ENCODE assay signal across 1 cellular context in the genomic region with DNA sequence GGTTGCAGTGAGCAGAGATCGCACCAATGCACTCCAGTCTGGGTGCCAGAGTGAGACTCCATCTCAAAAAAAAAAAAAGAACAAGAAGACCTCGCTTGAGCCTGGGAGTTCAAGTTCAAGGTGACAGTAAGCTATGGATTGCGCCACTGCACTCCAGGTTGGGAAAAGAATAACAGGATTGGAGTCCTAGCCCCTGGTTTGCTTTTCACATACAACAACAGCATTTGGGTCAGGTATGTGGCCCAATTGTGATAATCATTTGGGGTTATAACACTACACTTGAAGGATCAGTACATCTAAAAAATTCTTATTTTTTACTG.
A peak's percentile ranks its signal among the peaks of the same experiment; 100 is the strongest.
TF ChIP-seq lines count a peak whose summit lies in the region.

No MANE protein-coding gene starts in this region.

TF ChIP-seq in HepG2, 621 proteins besides CTCF, POLR2A, EP300 and RAD21 (continued from another document and continues in another):
- TF ChIP-seq, protein P1, sequence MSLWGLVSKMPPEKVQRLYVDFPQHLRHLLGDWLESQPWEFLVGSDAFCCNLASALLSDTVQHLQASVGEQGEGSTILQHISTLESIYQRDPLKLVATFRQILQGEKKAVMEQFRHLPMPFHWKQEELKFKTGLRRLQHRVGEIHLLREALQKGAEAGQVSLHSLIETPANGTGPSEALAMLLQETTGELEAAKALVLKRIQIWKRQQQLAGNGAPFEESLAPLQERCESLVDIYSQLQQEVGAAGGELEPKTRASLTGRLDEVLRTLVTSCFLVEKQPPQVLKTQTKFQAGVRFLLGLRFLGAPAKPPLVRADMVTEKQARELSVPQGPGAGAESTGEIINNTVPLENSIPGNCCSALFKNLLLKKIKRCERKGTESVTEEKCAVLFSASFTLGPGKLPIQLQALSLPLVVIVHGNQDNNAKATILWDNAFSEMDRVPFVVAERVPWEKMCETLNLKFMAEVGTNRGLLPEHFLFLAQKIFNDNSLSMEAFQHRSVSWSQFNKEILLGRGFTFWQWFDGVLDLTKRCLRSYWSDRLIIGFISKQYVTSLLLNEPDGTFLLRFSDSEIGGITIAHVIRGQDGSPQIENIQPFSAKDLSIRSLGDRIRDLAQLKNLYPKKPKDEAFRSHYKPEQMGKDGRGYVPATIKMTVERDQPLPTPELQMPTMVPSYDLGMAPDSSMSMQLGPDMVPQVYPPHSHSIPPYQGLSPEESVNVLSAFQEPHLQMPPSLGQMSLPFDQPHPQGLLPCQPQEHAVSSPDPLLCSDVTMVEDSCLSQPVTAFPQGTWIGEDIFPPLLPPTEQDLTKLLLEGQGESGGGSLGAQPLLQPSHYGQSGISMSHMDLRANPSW (CRISPR knock-in tag; IDR thresholded peaks at IDR 0.05; ENCODE audit: borderline replicate concordance): no peak
- no peak for TF ChIP-seq ZNF841 (CRISPR knock-in tag; IDR thresholded peaks at IDR 0.05; ENCODE audit: borderline replicate concordance)
- 0 out of 2 replicates have a peak, but pooled peaks have one; percentile 42 for TF ChIP-seq GATAD1 (CRISPR knock-in tag; IDR thresholded peaks at IDR 0.05)
- no peak for TF ChIP-seq CBFB (CRISPR knock-in tag; IDR thresholded peaks at IDR 0.05)
- TF ChIP-seq NR2F6 (IDR thresholded peaks at IDR 0.05): peak; percentile 79
- peak; percentile 81 for TF ChIP-seq NR2F6 (CRISPR knock-in tag; IDR thresholded peaks at IDR 0.05)
- TF ChIP-seq IRX3 (CRISPR knock-in tag; IDR thresholded peaks at IDR 0.05; ENCODE audit: borderline replicate concordance, low read depth): no peak
- TF ChIP-seq, protein P2, sequence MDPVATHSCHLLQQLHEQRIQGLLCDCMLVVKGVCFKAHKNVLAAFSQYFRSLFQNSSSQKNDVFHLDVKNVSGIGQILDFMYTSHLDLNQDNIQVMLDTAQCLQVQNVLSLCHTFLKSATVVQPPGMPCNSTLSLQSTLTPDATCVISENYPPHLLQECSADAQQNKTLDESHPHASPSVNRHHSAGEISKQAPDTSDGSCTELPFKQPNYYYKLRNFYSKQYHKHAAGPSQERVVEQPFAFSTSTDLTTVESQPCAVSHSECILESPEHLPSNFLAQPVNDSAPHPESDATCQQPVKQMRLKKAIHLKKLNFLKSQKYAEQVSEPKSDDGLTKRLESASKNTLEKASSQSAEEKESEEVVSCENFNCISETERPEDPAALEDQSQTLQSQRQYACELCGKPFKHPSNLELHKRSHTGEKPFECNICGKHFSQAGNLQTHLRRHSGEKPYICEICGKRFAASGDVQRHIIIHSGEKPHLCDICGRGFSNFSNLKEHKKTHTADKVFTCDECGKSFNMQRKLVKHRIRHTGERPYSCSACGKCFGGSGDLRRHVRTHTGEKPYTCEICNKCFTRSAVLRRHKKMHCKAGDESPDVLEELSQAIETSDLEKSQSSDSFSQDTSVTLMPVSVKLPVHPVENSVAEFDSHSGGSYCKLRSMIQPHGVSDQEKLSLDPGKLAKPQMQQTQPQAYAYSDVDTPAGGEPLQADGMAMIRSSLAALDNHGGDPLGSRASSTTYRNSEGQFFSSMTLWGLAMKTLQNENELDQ (CRISPR knock-in tag; IDR thresholded peaks at IDR 0.05; ENCODE audit: borderline replicate concordance): no peak
- TF ChIP-seq ARNT2 (CRISPR knock-in tag; IDR thresholded peaks at IDR 0.05; ENCODE audit: low read depth): no peak
- no peak for TF ChIP-seq ZNF44 (CRISPR knock-in tag; IDR thresholded peaks at IDR 0.05)
- 0 out of 2 replicates have a peak, but pooled peaks have one; percentile 22 for TF ChIP-seq ZNF12 (CRISPR knock-in tag; IDR thresholded peaks at IDR 0.05)
- no peak for TF ChIP-seq GTF3A (CRISPR knock-in tag; conservative IDR thresholded peaks at IDR 0.05)
- TF ChIP-seq ZNF83 (CRISPR knock-in tag; IDR thresholded peaks at IDR 0.05; ENCODE audit: borderline replicate concordance): no peak
- TF ChIP-seq ZNF235 (CRISPR knock-in tag; IDR thresholded peaks at IDR 0.05; ENCODE audit: borderline replicate concordance): no peak
- TF ChIP-seq, protein P3, sequence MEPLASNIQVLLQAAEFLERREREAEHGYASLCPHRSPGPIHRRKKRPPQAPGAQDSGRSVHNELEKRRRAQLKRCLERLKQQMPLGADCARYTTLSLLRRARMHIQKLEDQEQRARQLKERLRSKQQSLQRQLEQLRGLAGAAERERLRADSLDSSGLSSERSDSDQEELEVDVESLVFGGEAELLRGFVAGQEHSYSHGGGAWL (CRISPR knock-in tag; IDR thresholded peaks at IDR 0.05): no peak
- TF ChIP-seq, protein P4, sequence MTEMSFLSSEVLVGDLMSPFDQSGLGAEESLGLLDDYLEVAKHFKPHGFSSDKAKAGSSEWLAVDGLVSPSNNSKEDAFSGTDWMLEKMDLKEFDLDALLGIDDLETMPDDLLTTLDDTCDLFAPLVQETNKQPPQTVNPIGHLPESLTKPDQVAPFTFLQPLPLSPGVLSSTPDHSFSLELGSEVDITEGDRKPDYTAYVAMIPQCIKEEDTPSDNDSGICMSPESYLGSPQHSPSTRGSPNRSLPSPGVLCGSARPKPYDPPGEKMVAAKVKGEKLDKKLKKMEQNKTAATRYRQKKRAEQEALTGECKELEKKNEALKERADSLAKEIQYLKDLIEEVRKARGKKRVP (CRISPR knock-in tag; IDR thresholded peaks at IDR 0.05): no peak
- TF ChIP-seq RBM22 (optimal IDR thresholded peaks at IDR 0.05; ENCODE audit: low read length): no peak
- no peak for TF ChIP-seq SATB2 (CRISPR knock-in tag; IDR thresholded peaks at IDR 0.05)
- TF ChIP-seq, protein P5, sequence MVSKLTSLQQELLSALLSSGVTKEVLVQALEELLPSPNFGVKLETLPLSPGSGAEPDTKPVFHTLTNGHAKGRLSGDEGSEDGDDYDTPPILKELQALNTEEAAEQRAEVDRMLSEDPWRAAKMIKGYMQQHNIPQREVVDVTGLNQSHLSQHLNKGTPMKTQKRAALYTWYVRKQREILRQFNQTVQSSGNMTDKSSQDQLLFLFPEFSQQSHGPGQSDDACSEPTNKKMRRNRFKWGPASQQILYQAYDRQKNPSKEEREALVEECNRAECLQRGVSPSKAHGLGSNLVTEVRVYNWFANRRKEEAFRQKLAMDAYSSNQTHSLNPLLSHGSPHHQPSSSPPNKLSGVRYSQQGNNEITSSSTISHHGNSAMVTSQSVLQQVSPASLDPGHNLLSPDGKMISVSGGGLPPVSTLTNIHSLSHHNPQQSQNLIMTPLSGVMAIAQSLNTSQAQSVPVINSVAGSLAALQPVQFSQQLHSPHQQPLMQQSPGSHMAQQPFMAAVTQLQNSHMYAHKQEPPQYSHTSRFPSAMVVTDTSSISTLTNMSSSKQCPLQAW (CRISPR knock-in tag; IDR thresholded peaks at IDR 0.05): no peak; the same call in 1 of the 2 replicates
- TF ChIP-seq ZNF10 (CRISPR knock-in tag; IDR thresholded peaks at IDR 0.05; ENCODE audit: borderline replicate concordance, low read depth): no peak
- TF ChIP-seq SNAI1 (CRISPR knock-in tag; IDR thresholded peaks at IDR 0.05; ENCODE audit: borderline replicate concordance): no peak
- TF ChIP-seq, protein P6, sequence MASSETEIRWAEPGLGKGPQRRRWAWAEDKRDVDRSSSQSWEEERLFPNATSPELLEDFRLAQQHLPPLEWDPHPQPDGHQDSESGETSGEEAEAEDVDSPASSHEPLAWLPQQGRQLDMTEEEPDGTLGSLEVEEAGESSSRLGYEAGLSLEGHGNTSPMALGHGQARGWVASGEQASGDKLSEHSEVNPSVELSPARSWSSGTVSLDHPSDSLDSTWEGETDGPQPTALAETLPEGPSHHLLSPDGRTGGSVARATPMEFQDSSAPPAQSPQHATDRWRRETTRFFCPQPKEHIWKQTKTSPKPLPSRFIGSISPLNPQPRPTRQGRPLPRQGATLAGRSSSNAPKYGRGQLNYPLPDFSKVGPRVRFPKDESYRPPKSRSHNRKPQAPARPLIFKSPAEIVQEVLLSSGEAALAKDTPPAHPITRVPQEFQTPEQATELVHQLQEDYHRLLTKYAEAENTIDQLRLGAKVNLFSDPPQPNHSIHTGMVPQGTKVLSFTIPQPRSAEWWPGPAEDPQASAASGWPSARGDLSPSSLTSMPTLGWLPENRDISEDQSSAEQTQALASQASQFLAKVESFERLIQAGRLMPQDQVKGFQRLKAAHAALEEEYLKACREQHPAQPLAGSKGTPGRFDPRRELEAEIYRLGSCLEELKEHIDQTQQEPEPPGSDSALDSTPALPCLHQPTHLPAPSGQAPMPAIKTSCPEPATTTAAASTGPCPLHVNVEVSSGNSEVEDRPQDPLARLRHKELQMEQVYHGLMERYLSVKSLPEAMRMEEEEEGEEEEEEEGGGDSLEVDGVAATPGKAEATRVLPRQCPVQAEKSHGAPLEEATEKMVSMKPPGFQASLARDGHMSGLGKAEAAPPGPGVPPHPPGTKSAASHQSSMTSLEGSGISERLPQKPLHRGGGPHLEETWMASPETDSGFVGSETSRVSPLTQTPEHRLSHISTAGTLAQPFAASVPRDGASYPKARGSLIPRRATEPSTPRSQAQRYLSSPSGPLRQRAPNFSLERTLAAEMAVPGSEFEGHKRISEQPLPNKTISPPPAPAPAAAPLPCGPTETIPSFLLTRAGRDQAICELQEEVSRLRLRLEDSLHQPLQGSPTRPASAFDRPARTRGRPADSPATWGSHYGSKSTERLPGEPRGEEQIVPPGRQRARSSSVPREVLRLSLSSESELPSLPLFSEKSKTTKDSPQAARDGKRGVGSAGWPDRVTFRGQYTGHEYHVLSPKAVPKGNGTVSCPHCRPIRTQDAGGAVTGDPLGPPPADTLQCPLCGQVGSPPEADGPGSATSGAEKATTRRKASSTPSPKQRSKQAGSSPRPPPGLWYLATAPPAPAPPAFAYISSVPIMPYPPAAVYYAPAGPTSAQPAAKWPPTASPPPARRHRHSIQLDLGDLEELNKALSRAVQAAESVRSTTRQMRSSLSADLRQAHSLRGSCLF (CRISPR knock-in tag; IDR thresholded peaks at IDR 0.05; ENCODE audit: borderline replicate concordance): no peak
- TF ChIP-seq ZNF460 (CRISPR knock-in tag; IDR thresholded peaks at IDR 0.05; ENCODE audit: borderline replicate concordance): peak; percentile 52; the same call in 1 of the 2 replicates
- no peak for TF ChIP-seq ZNF260 (CRISPR knock-in tag; IDR thresholded peaks at IDR 0.05; ENCODE audit: borderline replicate concordance, low read depth)
- no peak for TF ChIP-seq RNF2 (conservative IDR thresholded peaks at IDR 0.05; ENCODE audit: low read depth)
- no peak for TF ChIP-seq ATRX (CRISPR knock-in tag; IDR thresholded peaks at IDR 0.05; ENCODE audit: borderline replicate concordance)
- no peak for TF ChIP-seq ATAD3A (CRISPR knock-in tag; IDR thresholded peaks at IDR 0.05)
- TF ChIP-seq THAP11 (CRISPR knock-in tag; IDR thresholded peaks at IDR 0.05): peak; percentile 47; the same call in 1 of the 2 replicates
- TF ChIP-seq ZNF615 (CRISPR knock-in tag; IDR thresholded peaks at IDR 0.05; ENCODE audit: borderline replicate concordance): no peak
- TF ChIP-seq, protein P7, sequence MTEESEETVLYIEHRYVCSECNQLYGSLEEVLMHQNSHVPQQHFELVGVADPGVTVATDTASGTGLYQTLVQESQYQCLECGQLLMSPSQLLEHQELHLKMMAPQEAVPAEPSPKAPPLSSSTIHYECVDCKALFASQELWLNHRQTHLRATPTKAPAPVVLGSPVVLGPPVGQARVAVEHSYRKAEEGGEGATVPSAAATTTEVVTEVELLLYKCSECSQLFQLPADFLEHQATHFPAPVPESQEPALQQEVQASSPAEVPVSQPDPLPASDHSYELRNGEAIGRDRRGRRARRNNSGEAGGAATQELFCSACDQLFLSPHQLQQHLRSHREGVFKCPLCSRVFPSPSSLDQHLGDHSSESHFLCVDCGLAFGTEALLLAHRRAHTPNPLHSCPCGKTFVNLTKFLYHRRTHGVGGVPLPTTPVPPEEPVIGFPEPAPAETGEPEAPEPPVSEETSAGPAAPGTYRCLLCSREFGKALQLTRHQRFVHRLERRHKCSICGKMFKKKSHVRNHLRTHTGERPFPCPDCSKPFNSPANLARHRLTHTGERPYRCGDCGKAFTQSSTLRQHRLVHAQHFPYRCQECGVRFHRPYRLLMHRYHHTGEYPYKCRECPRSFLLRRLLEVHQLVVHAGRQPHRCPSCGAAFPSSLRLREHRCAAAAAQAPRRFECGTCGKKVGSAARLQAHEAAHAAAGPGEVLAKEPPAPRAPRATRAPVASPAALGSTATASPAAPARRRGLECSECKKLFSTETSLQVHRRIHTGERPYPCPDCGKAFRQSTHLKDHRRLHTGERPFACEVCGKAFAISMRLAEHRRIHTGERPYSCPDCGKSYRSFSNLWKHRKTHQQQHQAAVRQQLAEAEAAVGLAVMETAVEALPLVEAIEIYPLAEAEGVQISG (CRISPR knock-in tag; IDR thresholded peaks at IDR 0.05): 0 out of 2 replicates have a peak, but pooled peaks have one; percentile 41
- TF ChIP-seq RCOR2 (CRISPR knock-in tag; IDR thresholded peaks at IDR 0.05): 0 out of 2 replicates have a peak, but pooled peaks have one; percentile 62
- TF ChIP-seq, protein P8, sequence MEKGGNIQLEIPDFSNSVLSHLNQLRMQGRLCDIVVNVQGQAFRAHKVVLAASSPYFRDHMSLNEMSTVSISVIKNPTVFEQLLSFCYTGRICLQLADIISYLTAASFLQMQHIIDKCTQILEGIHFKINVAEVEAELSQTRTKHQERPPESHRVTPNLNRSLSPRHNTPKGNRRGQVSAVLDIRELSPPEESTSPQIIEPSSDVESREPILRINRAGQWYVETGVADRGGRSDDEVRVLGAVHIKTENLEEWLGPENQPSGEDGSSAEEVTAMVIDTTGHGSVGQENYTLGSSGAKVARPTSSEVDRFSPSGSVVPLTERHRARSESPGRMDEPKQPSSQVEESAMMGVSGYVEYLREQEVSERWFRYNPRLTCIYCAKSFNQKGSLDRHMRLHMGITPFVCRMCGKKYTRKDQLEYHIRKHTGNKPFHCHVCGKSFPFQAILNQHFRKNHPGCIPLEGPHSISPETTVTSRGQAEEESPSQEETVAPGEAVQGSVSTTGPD (CRISPR knock-in tag; IDR thresholded peaks at IDR 0.05): no peak
- TF ChIP-seq CREB1 (IDR thresholded peaks at IDR 0.05): no peak
- TF ChIP-seq CREB1 (CRISPR knock-in tag; IDR thresholded peaks at IDR 0.05): no peak
- no peak for TF ChIP-seq RAD51 (IDR thresholded peaks at IDR 0.05; ENCODE audit: borderline replicate concordance)
- no peak for TF ChIP-seq ZNF766 (CRISPR knock-in tag; IDR thresholded peaks at IDR 0.05; ENCODE audit: borderline replicate concordance)
- peak; percentile 58; the same call in 1 of the 2 replicates for TF ChIP-seq ZNF788 (CRISPR knock-in tag; IDR thresholded peaks at IDR 0.05; ENCODE audit: borderline replicate concordance)
- no peak for TF ChIP-seq ZNF75D (CRISPR knock-in tag; IDR thresholded peaks at IDR 0.05; ENCODE audit: borderline replicate concordance)
- TF ChIP-seq TP53 (CRISPR knock-in tag; conservative IDR thresholded peaks at IDR 0.05): no peak
- TF ChIP-seq, protein P9, sequence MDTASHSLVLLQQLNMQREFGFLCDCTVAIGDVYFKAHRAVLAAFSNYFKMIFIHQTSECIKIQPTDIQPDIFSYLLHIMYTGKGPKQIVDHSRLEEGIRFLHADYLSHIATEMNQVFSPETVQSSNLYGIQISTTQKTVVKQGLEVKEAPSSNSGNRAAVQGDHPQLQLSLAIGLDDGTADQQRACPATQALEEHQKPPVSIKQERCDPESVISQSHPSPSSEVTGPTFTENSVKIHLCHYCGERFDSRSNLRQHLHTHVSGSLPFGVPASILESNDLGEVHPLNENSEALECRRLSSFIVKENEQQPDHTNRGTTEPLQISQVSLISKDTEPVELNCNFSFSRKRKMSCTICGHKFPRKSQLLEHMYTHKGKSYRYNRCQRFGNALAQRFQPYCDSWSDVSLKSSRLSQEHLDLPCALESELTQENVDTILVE (CRISPR knock-in tag; IDR thresholded peaks at IDR 0.05): peak; percentile 83
- no peak for TF ChIP-seq ZNF619 (CRISPR knock-in tag; IDR thresholded peaks at IDR 0.05)
